9 cellular contexts compared by ENCODE assay signal in the genomic region with DNA sequence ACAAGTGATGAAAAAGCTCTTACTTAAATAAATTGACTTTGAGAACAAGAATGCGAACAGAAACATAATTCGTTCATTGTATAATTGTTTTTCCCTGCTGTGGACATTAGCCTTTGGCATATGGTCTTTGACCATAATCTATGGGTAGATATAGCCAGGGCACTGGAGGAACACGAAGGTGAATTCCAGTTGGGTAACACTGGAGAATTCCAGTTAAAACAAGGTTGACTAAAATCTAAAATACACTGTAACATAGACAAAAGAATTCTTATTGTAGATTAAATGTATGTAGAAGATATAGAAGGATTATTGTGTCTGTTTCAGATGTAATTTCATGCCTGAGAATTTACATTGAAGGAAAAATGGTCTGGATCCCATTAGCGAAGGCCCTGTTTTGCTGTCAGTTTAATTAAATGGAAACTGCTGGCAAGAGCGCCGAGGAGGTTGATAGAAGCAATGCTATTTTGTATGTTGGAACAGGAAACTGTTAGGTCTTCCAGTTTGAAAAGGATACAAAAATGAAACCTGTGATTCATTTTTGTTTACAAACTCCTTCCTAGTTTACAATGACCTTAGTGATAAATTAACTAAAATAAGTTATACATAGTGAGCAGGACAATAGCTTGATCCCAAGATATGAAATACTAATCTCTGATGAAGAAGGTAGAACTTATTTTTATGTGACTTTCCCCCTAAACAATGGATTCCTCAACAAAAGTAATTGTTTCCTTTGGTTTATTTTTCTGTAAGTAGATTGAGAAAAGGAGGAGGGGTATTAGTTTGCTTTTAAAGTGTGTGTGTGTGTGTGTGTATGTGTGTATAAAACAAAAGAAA.
DNase-seq lines count a peak whose midpoint lies in the region; TF ChIP-seq lines count a peak whose summit lies in the region.
"Had no signal": no experiment of that assay in that cellular context is flagged by ENCODE, and none has a peak within 500 bp of the region (broad histone marks: within the 10 kb centered on the region; RNA-seq: fewer than 3 reads in every experiment).

No MANE protein-coding gene starts in this region.

- H3K9me3 ChIP-seq in BLaER1 (peaks cover 33% of the 10 kb centered on the region), MG63 (no peaks in the 10 kb centered on the region), colonic mucosa (no peaks in the 10 kb centered on the region)

- no peaks in the 10 kb centered on the region for H4K20me1 ChIP-seq in BLaER1

- peak overlapping the region; percentile 95 to 96 (median 96) for H3K27ac Mint-ChIP-seq in nephron

- peak overlapping the region; percentile 18 to 50 (median 49) for H3K4me3 Mint-ChIP-seq in nephron

- H3K4me1 ChIP-seq in BLaER1 (peaks cover 81% of the 10 kb centered on the region), colonic mucosa (peaks cover 5% of the 10 kb centered on the region)

- no peak overlapping the region; the same call in 1 of the 2 replicates for H3K9ac ChIP-seq in BLaER1
- H3K9ac ChIP-seq in colonic mucosa (ENCODE audit: low read depth in 2 of 2, low read length in 2 of 2), result peak overlapping the region in 1 of 2 donors; percentile 41

- no peak overlapping the region for H3K4me3 ChIP-seq in BLaER1
- H3K4me3 ChIP-seq in MG63, result no peak overlapping the region
- H3K4me3 ChIP-seq in colonic mucosa, result no peak overlapping the region
- H3K4me3 ChIP-seq in dorsolateral prefrontal cortex, result peak overlapping the region in 1 of 59 donors; percentile 0

- no peaks in the 10 kb centered on the region for H3K9me3 Mint-ChIP-seq in nephron

- peaks cover 28% of the 10 kb centered on the region for H3K36me3 Mint-ChIP-seq in nephron (ENCODE audit: low read depth)

- no peak for TF ChIP-seq CTCF in colonic mucosa (IDR thresholded peaks at IDR 0.05)
- no peak for TF ChIP-seq CTCF in nephron (IDR thresholded peaks at IDR 0.05; ENCODE audit: unreplicated experiment in 3 of 3)
- TF ChIP-seq CTCF in dorsolateral prefrontal cortex (IDR thresholded peaks at IDR 0.05 in 54 of 56, conservative IDR thresholded peaks at IDR 0.05 in 2 of 56; ENCODE audit: low read depth in 1 of 56, partially characterized antibody in 56 of 56), result no peak

- H3K27me3 ChIP-seq in BLaER1 (no peaks in the 10 kb centered on the region), MG63 (no peaks in the 10 kb centered on the region), colonic mucosa (no peaks in the 10 kb centered on the region), dorsolateral prefrontal cortex (no peaks in the 10 kb centered on the region)

- no peaks in the 10 kb centered on the region for H3K27me3 Mint-ChIP-seq in nephron (ENCODE audit: low read depth)

- H3K27ac ChIP-seq in BLaER1 (peak overlapping the region; percentile 47), colonic mucosa (peak overlapping the region; percentile 54), dorsolateral prefrontal cortex (peak overlapping the region in 21 of 59 donors; percentile 1 to 56 (median 18))

- H3K36me3 ChIP-seq in BLaER1, result peaks cover 92% of the 10 kb centered on the region
- peaks cover 17% of the 10 kb centered on the region; the same call in 1 of the 2 replicates for H3K36me3 ChIP-seq in MG63
- H3K36me3 ChIP-seq in colonic mucosa, result no peaks in the 10 kb centered on the region

- H3K4me2 ChIP-seq in BLaER1, result peak overlapping the region; percentile 26

- peaks cover 85% of the 10 kb centered on the region for H3K4me1 Mint-ChIP-seq in nephron

- DNase-seq in MG63 (peak; percentile 16), colonic mucosa (no peak), NCI-H2029 (lab: John Stamatoyannopoulos, UW) (no peak), mesenteric fat pad (ENCODE audit: low spot score) (no peak), amniotic stem cell (lab: John Stamatoyannopoulos, UW) (no peak), dorsolateral prefrontal cortex (no peak)
- DNase-seq: DND-41 had no signal

- intact Hi-C loops in colonic mucosa (cut with DNase I), result no loop called here
- intact Hi-C loops in dorsolateral prefrontal cortex (cut with DNase I), result loop anchor here (5.0 kb wide), 1 partner anchor 68 kb away; the partner anchor contains the start of gene ARID5B (in 2 of the 2)
